Comparison of ENCODE assay signal across 8 cellular contexts in genomic region chr5:52990531-52990925, GRCh38. TPM values are rescaled to one million over a fixed set of nuclear protein-coding genes. Genes with fewer than 3 reads are reported as not detected.
A peak's percentile ranks its signal among the peaks of the same experiment; 100 is the strongest.
DNase-seq lines count a peak whose midpoint lies in the region; ATAC-seq and TF ChIP-seq lines count a peak whose summit lies in the region.

No MANE protein-coding gene starts in this region.

- H3K9ac ChIP-seq in GM23248 (peak overlapping the region; percentile 79), parathyroid adenoma (no peak overlapping the region), mesendoderm (ENCODE audit: low read length) (no peak overlapping the region)

- TF ChIP-seq CTCF in WI38 (IDR thresholded peaks at IDR 0.05; ENCODE audit: low read depth, low read length): no peak
- no peak for TF ChIP-seq CTCF in esophagus muscularis mucosa (IDR thresholded peaks at IDR 0.05)
- TF ChIP-seq CTCF in parathyroid adenoma (IDR thresholded peaks at IDR 0.05): no peak
- no peak for TF ChIP-seq CTCF in Peyer's patch (IDR thresholded peaks at IDR 0.05)

- no peak overlapping the region for H3K23ac ChIP-seq in mesendoderm (ENCODE audit: low read length)

- H3K18ac ChIP-seq in mesendoderm (ENCODE audit: low read length): no peak overlapping the region

- H3K36me3 ChIP-seq in GM23248 (ENCODE audit: low read depth): 0 out of 2 replicates have a peak, but pooled peaks cover 4% of the 10 kb centered on the region
- H3K36me3 ChIP-seq in esophagus muscularis mucosa: no peaks in the 10 kb centered on the region
- H3K36me3 ChIP-seq in parathyroid adenoma (ENCODE audit: control insufficient read depth, insufficient read depth, low read length): no peaks in the 10 kb centered on the region
- no peaks in the 10 kb centered on the region for H3K36me3 ChIP-seq in mesendoderm (ENCODE audit: control insufficient read depth, insufficient read depth, low read length)
- H3K36me3 ChIP-seq in Peyer's patch: no peaks in the 10 kb centered on the region

- no peak for TF ChIP-seq EP300 in esophagus muscularis mucosa (IDR thresholded peaks at IDR 0.05)

- no peak overlapping the region for H2BK120ac ChIP-seq in mesendoderm (ENCODE audit: low read depth, low read length)

- no peak overlapping the region for H3K56ac ChIP-seq in mesendoderm (ENCODE audit: low read length)

- H3K27me3 ChIP-seq in GM23248 (replicated peaks; ENCODE audit: insufficient read depth) (no peaks in the 10 kb centered on the region), esophagus muscularis mucosa (no peaks in the 10 kb centered on the region), parathyroid adenoma (ENCODE audit: control insufficient read depth, insufficient read depth, low read length) (no peaks in the 10 kb centered on the region), mesendoderm (ENCODE audit: insufficient read depth, low read length, poor library complexity) (no peaks in the 10 kb centered on the region), Peyer's patch (no peaks in the 10 kb centered on the region)

- in situ Hi-C loops in GM23248 (cut with MboI): no loop called here

- H3K9me2 ChIP-seq in GM23248 (ENCODE audit: insufficient read depth): no peaks in the 10 kb centered on the region

- H4K5ac ChIP-seq in mesendoderm (ENCODE audit: low read length): no peak overlapping the region

- H2BK15ac ChIP-seq in mesendoderm (replicated peaks; ENCODE audit: low read depth): no peak overlapping the region

- no peaks in the 10 kb centered on the region for H3K9me3 ChIP-seq in GM23248 (ENCODE audit: low read depth)
- H3K9me3 ChIP-seq in esophagus muscularis mucosa: no peaks in the 10 kb centered on the region
- no peaks in the 10 kb centered on the region for H3K9me3 ChIP-seq in parathyroid adenoma (ENCODE audit: control insufficient read depth, low read length)
- no peaks in the 10 kb centered on the region for H3K9me3 ChIP-seq in Peyer's patch

- WGBS in GM23248 (ENCODE audit: low coverage in 1 of 2, low lambda C conversion rate in 2 of 2, missing lambda C conversion rate in 2 of 2), 2 experiments: 37 to 41% methylated on average over 4 of the region's 4 CpGs
- 63% methylated on average over 4 of the region's 4 CpGs for WGBS in esophagus muscularis mucosa
- WGBS in mesendoderm (ENCODE audit: extremely low coverage, insufficient coverage, low lambda C conversion rate): no CpG with 5 or more reads among the region's 4 CpGs

- H3K79me1 ChIP-seq in mesendoderm (ENCODE audit: low read length): no peaks in the 10 kb centered on the region

- intact Hi-C loops in esophagus muscularis mucosa (cut with DNase I): no loop called here

- H3K79me2 ChIP-seq in GM23248 (ENCODE audit: insufficient read depth) (peaks cover 63% of the 10 kb centered on the region), parathyroid adenoma (peaks cover 10% of the 10 kb centered on the region), mesendoderm (ENCODE audit: control insufficient read depth, insufficient read depth, low read length) (no peaks in the 10 kb centered on the region)

- H4K8ac ChIP-seq in mesendoderm (ENCODE audit: low read depth, low read length): no peak overlapping the region

- peaks cover 58% of the 10 kb centered on the region for H3F3A ChIP-seq in GM23248 (ENCODE audit: insufficient read depth)

- peak overlapping the region; percentile 90 for H2AFZ ChIP-seq in GM23248
- peak overlapping the region; percentile 84 for H2AFZ ChIP-seq in parathyroid adenoma

- H2BK5ac ChIP-seq in mesendoderm (ENCODE audit: low read length): no peak overlapping the region

- no peak for DNase-seq in GM23248
- no peak for DNase-seq in esophagus muscularis mucosa (ENCODE audit: extremely low spot score)
- no peak for DNase-seq in NCI-H146 treated with DMSO at 0.1 percent for 48 hours (lab: John Stamatoyannopoulos, UW; ENCODE audit: unreplicated experiment)
- no peak for DNase-seq in mesendoderm
- DNase-seq in Peyer's patch: no peak

- H3K4me3 ChIP-seq in GM23248 (peak overlapping the region; percentile 82), WI38 (ENCODE audit: low read depth, low read length) (peak overlapping the region; percentile 75), esophagus muscularis mucosa (peak overlapping the region in 3 of 4 donors; percentile 67 to 75 (median 69)), parathyroid adenoma (ENCODE audit: low read depth, low read length) (peak overlapping the region; percentile 51), mesendoderm (ENCODE audit: low read length) (no peak overlapping the region), Peyer's patch (peak overlapping the region in 2 of 4 donors; percentile 62 to 78)

- H3K4me2 ChIP-seq in GM23248 (ENCODE audit: unreplicated experiment) (peak overlapping the region; percentile 80), parathyroid adenoma (ENCODE audit: low read length) (peak overlapping the region; percentile 54), mesendoderm (ENCODE audit: low read length) (no peak overlapping the region)

- TF ChIP-seq POLR2A in esophagus muscularis mucosa (IDR thresholded peaks at IDR 0.05; ENCODE audit: low read depth) (no peak), Peyer's patch (IDR thresholded peaks at IDR 0.05) (no peak)

- H3K4ac ChIP-seq in mesendoderm (ENCODE audit: low read depth, low read length): no peak overlapping the region

- H4K20me1 ChIP-seq in GM23248 (ENCODE audit: insufficient read depth): no peaks in the 10 kb centered on the region

- no peak for ATAC-seq in GM19023 (IDR thresholded peaks at IDR 0.05; ENCODE audit: unreplicated experiment)

- H2AK5ac ChIP-seq in mesendoderm (ENCODE audit: low read length): no peak overlapping the region

- peaks cover 49% of the 10 kb centered on the region for H3K4me1 ChIP-seq in GM23248 (ENCODE audit: insufficient read depth)
- peaks cover 12 to 34% (median 29%) of the 10 kb centered on the region in 4 donors for H3K4me1 ChIP-seq in esophagus muscularis mucosa
- H3K4me1 ChIP-seq in parathyroid adenoma: peaks cover 11% of the 10 kb centered on the region
- H3K4me1 ChIP-seq in mesendoderm (ENCODE audit: control insufficient read depth, low read depth, low read length): no peaks in the 10 kb centered on the region
- H3K4me1 ChIP-seq in Peyer's patch: peaks cover 0 to 10% (median 0%) of the 10 kb centered on the region in 4 donors

- H3K27ac ChIP-seq in GM23248: peak overlapping the region; percentile 62; the same call in 1 of the 2 replicates
- H3K27ac ChIP-seq in esophagus muscularis mucosa (replicated peaks in 1 of 4): peak overlapping the region in 1 of 4 donors; percentile 74
- no peak overlapping the region for H3K27ac ChIP-seq in parathyroid adenoma
- no peak overlapping the region for H3K27ac ChIP-seq in mesendoderm (ENCODE audit: low read depth, low read length)
- peak overlapping the region in 1 of 4 donors; percentile 41 for H3K27ac ChIP-seq in Peyer's patch

RNA-seq across cellular contexts. Expression of gene ITGA2, which starts 1.4 kb away (rescaled TPM):
- total RNA-seq in GM23248 (2014; rRNA removed; shearing (Covaris generic)): 21.5 and 24.3 TPM in 2 replicates
- polyA plus RNA-seq in GM23248 (2016; fragmentation: Nextera tagmentation; extraction: Ambion mirVana): 10.3 and 10.4 TPM in 2 replicates
- total RNA-seq in esophagus muscularis mucosa (1 to 10 TPM; 5.0 to 9.6 (median 7.8) TPM), Peyer's patch (10 to 100 TPM in 3 of 4 donors, 1 to 10 TPM in 1; 5.0 to 22.5 (median 17.4) TPM)
- 1.5 TPM for polyA plus RNA-seq in mesendoderm (2013, experiment 1 of 2)
- polyA plus RNA-seq in mesendoderm (2013, experiment 2 of 2): 1.6 TPM
